ENCODE assay signal across 1 cellular context in genomic region chr20:54063580-54063979, GRCh38.
A peak's percentile ranks its signal among the peaks of the same experiment; 100 is the strongest.
TF ChIP-seq lines count a peak whose summit lies in the region.

No MANE protein-coding gene starts in this region.

TF ChIP-seq in HepG2, 621 proteins besides CTCF, POLR2A, EP300 and RAD21:
- TF ChIP-seq RFX5 (IDR thresholded peaks at IDR 0.05; ENCODE audit: low read depth, low read length), result no peak
- peak; percentile 61 for TF ChIP-seq ZNF629 (CRISPR knock-in tag; conservative IDR thresholded peaks at IDR 0.05)
- no peak for TF ChIP-seq FOXJ3 (CRISPR knock-in tag; IDR thresholded peaks at IDR 0.05; ENCODE audit: borderline replicate concordance)
- no peak for TF ChIP-seq MATR3 (CRISPR knock-in tag; IDR thresholded peaks at IDR 0.05)
- TF ChIP-seq, protein P1, sequence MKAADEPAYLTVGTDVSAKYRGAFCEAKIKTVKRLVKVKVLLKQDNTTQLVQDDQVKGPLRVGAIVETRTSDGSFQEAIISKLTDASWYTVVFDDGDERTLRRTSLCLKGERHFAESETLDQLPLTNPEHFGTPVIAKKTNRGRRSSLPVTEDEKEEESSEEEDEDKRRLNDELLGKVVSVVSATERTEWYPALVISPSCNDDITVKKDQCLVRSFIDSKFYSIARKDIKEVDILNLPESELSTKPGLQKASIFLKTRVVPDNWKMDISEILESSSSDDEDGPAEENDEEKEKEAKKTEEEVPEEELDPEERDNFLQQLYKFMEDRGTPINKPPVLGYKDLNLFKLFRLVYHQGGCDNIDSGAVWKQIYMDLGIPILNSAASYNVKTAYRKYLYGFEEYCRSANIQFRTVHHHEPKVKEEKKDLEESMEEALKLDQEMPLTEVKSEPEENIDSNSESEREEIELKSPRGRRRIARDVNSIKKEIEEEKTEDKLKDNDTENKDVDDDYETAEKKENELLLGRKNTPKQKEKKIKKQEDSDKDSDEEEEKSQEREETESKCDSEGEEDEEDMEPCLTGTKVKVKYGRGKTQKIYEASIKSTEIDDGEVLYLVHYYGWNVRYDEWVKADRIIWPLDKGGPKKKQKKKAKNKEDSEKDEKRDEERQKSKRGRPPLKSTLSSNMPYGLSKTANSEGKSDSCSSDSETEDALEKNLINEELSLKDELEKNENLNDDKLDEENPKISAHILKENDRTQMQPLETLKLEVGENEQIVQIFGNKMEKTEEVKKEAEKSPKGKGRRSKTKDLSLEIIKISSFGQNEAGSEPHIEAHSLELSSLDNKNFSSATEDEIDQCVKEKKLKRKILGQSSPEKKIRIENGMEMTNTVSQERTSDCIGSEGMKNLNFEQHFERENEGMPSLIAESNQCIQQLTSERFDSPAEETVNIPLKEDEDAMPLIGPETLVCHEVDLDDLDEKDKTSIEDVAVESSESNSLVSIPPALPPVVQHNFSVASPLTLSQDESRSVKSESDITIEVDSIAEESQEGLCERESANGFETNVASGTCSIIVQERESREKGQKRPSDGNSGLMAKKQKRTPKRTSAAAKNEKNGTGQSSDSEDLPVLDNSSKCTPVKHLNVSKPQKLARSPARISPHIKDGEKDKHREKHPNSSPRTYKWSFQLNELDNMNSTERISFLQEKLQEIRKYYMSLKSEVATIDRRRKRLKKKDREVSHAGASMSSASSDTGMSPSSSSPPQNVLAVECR (CRISPR knock-in tag; IDR thresholded peaks at IDR 0.05; ENCODE audit: borderline replicate concordance), result no peak
- no peak for TF ChIP-seq CEBPB (IDR thresholded peaks at IDR 0.05; ENCODE audit: borderline replicate concordance, low read depth, low read length)
- TF ChIP-seq MAFF (IDR thresholded peaks at IDR 0.05; ENCODE audit: low read depth, low read length), result no peak
- TF ChIP-seq DPF2 (CRISPR knock-in tag; IDR thresholded peaks at IDR 0.05; ENCODE audit: borderline replicate concordance, low read depth), result no peak
